Comparison of ENCODE assay signal across 2 cellular contexts in the genomic region with DNA sequence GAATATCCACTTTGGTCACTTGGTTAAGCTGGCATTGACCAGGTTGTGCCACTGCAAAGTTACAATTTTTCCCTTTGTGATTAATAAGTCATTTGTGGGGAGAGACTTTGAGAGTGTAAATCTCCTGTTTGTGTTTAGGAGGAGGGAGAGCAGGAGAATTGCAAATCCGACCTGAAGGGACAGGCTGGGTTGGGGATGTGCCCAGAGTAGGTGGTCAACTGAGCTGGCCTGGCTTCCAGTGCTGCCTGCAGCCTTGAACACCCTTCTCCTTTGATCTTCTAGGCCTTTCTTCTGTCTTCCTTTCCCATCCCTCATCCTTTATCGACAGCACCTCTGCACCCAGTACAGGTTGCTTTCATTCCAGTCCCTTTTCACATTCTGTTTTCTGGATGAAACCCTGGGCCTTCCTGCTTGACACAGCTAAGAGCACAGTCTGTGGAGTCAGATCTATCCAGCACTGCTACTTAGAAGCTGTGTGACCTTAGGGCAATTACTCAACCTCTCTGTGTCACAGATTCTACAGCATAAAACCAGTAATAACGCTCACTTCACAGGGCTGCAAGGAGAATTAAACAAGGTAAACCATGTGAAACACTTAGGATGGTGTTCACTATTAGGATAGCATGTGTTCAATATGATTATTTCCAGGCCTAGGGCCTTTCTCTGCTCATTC.
TF ChIP-seq lines count a peak whose summit lies in the region.

No MANE protein-coding gene starts in this region.

TF ChIP-seq in IMR-90, 13 proteins besides CTCF, POLR2A, EP300 and RAD21:
- TF ChIP-seq SMC3 (IDR thresholded peaks at IDR 0.05; ENCODE audit: low read depth, low read length) (no peak), BHLHE40 (IDR thresholded peaks at IDR 0.05; ENCODE audit: low read depth, low read length) (no peak), RCOR1 (IDR thresholded peaks at IDR 0.05; ENCODE audit: insufficient replicate concordance, low read length) (no peak), USF2 (IDR thresholded peaks at IDR 0.05; ENCODE audit: low read depth, low read length) (no peak), MAZ (IDR thresholded peaks at IDR 0.05; ENCODE audit: borderline replicate concordance, low read depth, low read length) (no peak), ELK1 (IDR thresholded peaks at IDR 0.05; ENCODE audit: borderline replicate concordance, low read depth, low read length) (no peak), FOS (IDR thresholded peaks at IDR 0.05; ENCODE audit: low read depth, low read length) (no peak), MAFK (IDR thresholded peaks at IDR 0.05; ENCODE audit: low read depth, low read length) (no peak), NFE2L2 (IDR thresholded peaks at IDR 0.05; ENCODE audit: low read depth, low read length) (no peak), RFX5 (IDR thresholded peaks at IDR 0.05; ENCODE audit: low read depth, low read length) (no peak), MXI1 (IDR thresholded peaks at IDR 0.05; ENCODE audit: borderline replicate concordance, low read depth, low read length) (no peak), CEBPB (IDR thresholded peaks at IDR 0.05; ENCODE audit: low read depth, low read length) (no peak), CHD1 (IDR thresholded peaks at IDR 0.05; ENCODE audit: low read depth, low read length) (no peak)

TF ChIP-seq in K562, 482 proteins besides CTCF, POLR2A, EP300 and RAD21:
- TF ChIP-seq ZBTB40 (IDR thresholded peaks at IDR 0.05) = 0 out of 2 replicates have a peak, but pooled peaks have one; percentile 9
- no peak for TF ChIP-seq ZBTB40 (CRISPR knock-in tag; IDR thresholded peaks at IDR 0.05)
- no peak for TF ChIP-seq SRSF3 (IDR thresholded peaks at IDR 0.05; ENCODE audit: insufficient read depth, low read length)
- TF ChIP-seq ZNF263 (CRISPR knock-in tag; IDR thresholded peaks at IDR 0.05; ENCODE audit: borderline replicate concordance) = peak; percentile 91
- peak; percentile 67 to 71; a peak in 3 of 4 replicates for TF ChIP-seq KDM1A (IDR thresholded peaks at IDR 0.05)
- TF ChIP-seq EZH2 (IDR thresholded peaks at IDR 0.05; ENCODE audit: borderline replicate concordance, low read depth, low read length) = no peak
- no peak for TF ChIP-seq RBBP5 (IDR thresholded peaks at IDR 0.05; ENCODE audit: borderline replicate concordance, insufficient read depth, low read length, poor library complexity, severe bottlenecking)
- no peak for TF ChIP-seq ZNF766 (CRISPR knock-in tag; conservative IDR thresholded peaks at IDR 0.05)
- TF ChIP-seq HDAC2 (IDR thresholded peaks at IDR 0.05) = peak; percentile 53; the same call in 1 of the 2 replicates
- peak; percentile 52 for TF ChIP-seq LEF1 (IDR thresholded peaks at IDR 0.05)
- peak; percentile 42 for TF ChIP-seq BRD9 (IDR thresholded peaks at IDR 0.05; ENCODE audit: low read depth, partially characterized antibody)
- TF ChIP-seq SMARCA5 (IDR thresholded peaks at IDR 0.05) = peak; percentile 73
- peak; percentile 88 for TF ChIP-seq ZFP36 (IDR thresholded peaks at IDR 0.05; ENCODE audit: low read depth, low read length, partially characterized antibody)
- peak; percentile 95 for TF ChIP-seq BCOR (IDR thresholded peaks at IDR 0.05)
- peak; percentile 91 for TF ChIP-seq RBM25 (IDR thresholded peaks at IDR 0.05; ENCODE audit: low read depth, low read length, severe bottlenecking)
- peak; percentile 75; the same call in 1 of the 2 replicates for TF ChIP-seq ADNP (tag; IDR thresholded peaks at IDR 0.05)
- TF ChIP-seq CBX1 (IDR thresholded peaks at IDR 0.05; ENCODE audit: low read depth) = 0 out of 2 replicates have a peak, but pooled peaks have one; percentile 45
- TF ChIP-seq RCOR1 (IDR thresholded peaks at IDR 0.05; ENCODE audit: borderline replicate concordance in 1 of 2, low read depth in 2 of 2, low read length in 2 of 2) = peak in 1 of 2 experiments; percentile 40; a peak in 2 of 4 replicates
